ENCODE assay signal across 8 cellular contexts in genomic region chr1:10960954-10961833, GRCh38. TPM values are rescaled to one million over a fixed set of nuclear protein-coding genes. Genes with fewer than 3 reads are reported as not detected.
A peak's percentile ranks its signal among the peaks of the same experiment; 100 is the strongest.
DNase-seq lines count a peak whose midpoint lies in the region; FAIRE-seq lines count a peak whose summit lies in the region.

No MANE protein-coding gene starts in this region.

- DNase-seq in NCI-H1436 (lab: John Stamatoyannopoulos, UW) = peak; percentile 81
- no peak for DNase-seq in NCI-H1436 treated with DMSO at 0.1 percent for 48 hours (lab: John Stamatoyannopoulos, UW)
- peak; percentile 41 for DNase-seq in LHCN-M2 (ENCODE audit: low read depth)
- DNase-seq in SK-MEL-5 (ENCODE audit: low read depth, low spot score) = peak; percentile 84
- DNase-seq in activated naive CD4-positive, alpha-beta T cell treated with anti-CD3 and anti-CD28 coated beads for 36 hours = peak; percentile 87
- DNase-seq in head of caudate nucleus = peak; percentile 72 to 95 (median 89)
- DNase-seq in posterior cingulate gyrus = peak; percentile 71 to 97 (median 87)
- peak; percentile 87 for DNase-seq in urothelium cell line (ENCODE audit: low spot score)

- in situ Hi-C loops in SK-MEL-5 (cut with HindIII; ENCODE audit: low pct_unique_long_range_greater_than_20kb, low sequenced_read_pairs) = no loop called here

- intact Hi-C loops in activated naive CD4-positive, alpha-beta T cell treated with anti-CD3 and anti-CD28 coated beads for 36 hours (cut with micrococcal nuclease) = no loop called here
- intact Hi-C loops in head of caudate nucleus (cut with DNase I) (no loop called here), posterior cingulate gyrus (cut with DNase I) (no loop called here)

- no peaks in the 10 kb centered on the region for H3K27me3 Mint-ChIP-seq in activated naive CD4-positive, alpha-beta T cell treated with anti-CD3 and anti-CD28 coated beads for 36 hours (ENCODE audit: low read depth)

- H3K9me3 Mint-ChIP-seq in activated naive CD4-positive, alpha-beta T cell treated with anti-CD3 and anti-CD28 coated beads for 36 hours = no peaks in the 10 kb centered on the region

- CTCF ChIA-PET in activated naive CD4-positive, alpha-beta T cell treated with anti-CD3 and anti-CD28 coated beads for 36 hours (lab: Charles Lee) = interaction anchor here (0.6 kb wide), 2 partner anchors 224 to 230 kb away, joined by 3 to 5 read pairs; no protein-coding TSS in a partner anchor

- no peak for FAIRE-seq in urothelium cell line (lab: Jason Lieb, UNC)

- no peaks in the 10 kb centered on the region for H3K36me3 Mint-ChIP-seq in activated naive CD4-positive, alpha-beta T cell treated with anti-CD3 and anti-CD28 coated beads for 36 hours (ENCODE audit: low read depth)

- no peak overlapping the region for H3K27ac Mint-ChIP-seq in activated naive CD4-positive, alpha-beta T cell treated with anti-CD3 and anti-CD28 coated beads for 36 hours

- no peak overlapping the region for H3K4me3 Mint-ChIP-seq in activated naive CD4-positive, alpha-beta T cell treated with anti-CD3 and anti-CD28 coated beads for 36 hours

- H3K4me1 Mint-ChIP-seq in activated naive CD4-positive, alpha-beta T cell treated with anti-CD3 and anti-CD28 coated beads for 36 hours (ENCODE audit: low read depth) = peaks cover 17% of the 10 kb centered on the region

RNA-seq across cellular contexts. Expression of gene TARDBP, which starts 51.3 kb away (rescaled TPM):
- 61.0 and 68.9 TPM in 2 replicates for total RNA-seq in LHCN-M2 (2014; rRNA removed)
- 127 TPM for polyA plus RNA-seq in LHCN-M2 (2012)
- total RNA-seq in SK-MEL-5 (2014; rRNA removed; shearing (Covaris generic)) = 27.5 and 41.2 TPM in 2 replicates
- 102 and 148 TPM in 2 replicates for polyA plus RNA-seq in SK-MEL-5 (2015; cell fraction: cytosol; rRNA removed)
- 297 and 353 TPM in 2 replicates for polyA plus RNA-seq in SK-MEL-5 (2015; cell fraction: nucleus; rRNA removed)
- total RNA-seq in activated naive CD4-positive, alpha-beta T cell treated with anti-CD3 and anti-CD28 coated beads for 36 hours = 100 to 1,000 TPM; 158 to 159 TPM
